Comparison of ENCODE assay signal across 15 cellular contexts in genomic region chr7:67105382-67105781, GRCh38.
DNase-seq lines count a peak whose midpoint lies in the region; ATAC-seq lines count a peak whose summit lies in the region.
"Had no signal": no experiment of that assay in that cellular context is flagged by ENCODE, and none has a peak within 500 bp of the region (broad histone marks: within the 10 kb centered on the region; RNA-seq: fewer than 3 reads in every experiment).

No MANE protein-coding gene starts in this region.

- no peak overlapping the region for H3K4me3 ChIP-seq in Jurkat, Clone E6-1 (ENCODE audit: low read length)
- H3K4me3 ChIP-seq: colonic mucosa, sigmoid colon had no signal

- DNase-seq in SKM-1 treated with dmso at 0.1 percent for 144 hours (lab: John Stamatoyannopoulos, UW; ENCODE audit: unreplicated experiment) (peak; percentile 1), SKM-1 (lab: John Stamatoyannopoulos, UW; ENCODE audit: unreplicated experiment) (no peak), astrocyte of the hippocampus (ENCODE audit: low read depth, low spot score) (peak; percentile 21), myocyte (ENCODE audit: low read depth) (peak; percentile 52), HCEC 1CT (no peak)
- DNase-seq in Jurkat, Clone E6-1 (ENCODE audit: low read depth, low spot score) = peak; percentile 39
- DNase-seq: activated T-cell treated with anti-CD3 and anti-CD28 coated beads, Interleukin-2, amount 50 U/mL, for 4 hours; colonic mucosa; DMS79; foreskin keratinocyte; kidney glomerular epithelial cell; sigmoid colon; trophoblast cell had no signal

- no peak for ATAC-seq in HG03457 (IDR thresholded peaks at IDR 0.05; ENCODE audit: unreplicated experiment)
- ATAC-seq in HG02981 (IDR thresholded peaks at IDR 0.05; ENCODE audit: unreplicated experiment) = no peak
- ATAC-seq: foreskin keratinocyte had no signal

Comparison
In these comparisons a context has a peak if more than half of its experiments do, and no peak if none do; other contexts are left out.
1. DNase-seq: peak in SKM-1 treated with dmso at 0.1 percent for 144 hours (single experiment), Jurkat, Clone E6-1 (single experiment), astrocyte of the hippocampus (single experiment) and myocyte (single experiment); none in SKM-1 (single experiment) and HCEC 1CT (single experiment).